31 cellular contexts compared by ENCODE assay signal in genomic region chr10:75502389-75502788, GRCh38.
"Had no signal": no experiment of that assay in that cellular context is flagged by ENCODE, and none has a peak within 500 bp of the region (broad histone marks: within the 10 kb centered on the region; RNA-seq: fewer than 3 reads in every experiment).

No MANE protein-coding gene starts in this region.

- DNase-seq: activated B cell treated with CpG ODN at 0.5 μM for 24 hours; activated CD4-positive, alpha-beta T cell treated with anti-CD3 and anti-CD28 coated beads for 48 hours; activated CD4-positive, alpha-beta T cell treated with anti-CD3 and anti-CD28 coated beads, Interleukin-2, amount 50 U/mL, for 1 hour; activated CD4-positive, alpha-beta T cell treated with anti-CD3 and anti-CD28 coated beads, Interleukin-2, amount 50 U/mL, for 48 hours; activated CD8-positive, alpha-beta memory T cell treated with anti-CD3 and anti-CD28 coated beads for 24 hours; activated CD8-positive, alpha-beta T cell treated with anti-CD3 and anti-CD28 coated beads for 36 hours; activated effector memory CD4-positive, alpha-beta T cell treated with Interleukin-2 at 50 U/mL for 16 hours; activated gamma-delta T cell treated with Interleukin-2 at 50 U/mL for 16 hours; activated naive CD4-positive, alpha-beta T cell treated with anti-CD3 and anti-CD28 coated beads, Interleukin-2, amount 50 U/mL, for 16 hours; activated naive CD4-positive, alpha-beta T cell treated with Interleukin-2 at 50 U/mL for 16 hours; activated T-cell treated with anti-CD3 and anti-CD28 coated beads, Interleukin-2, amount 50 U/mL, for 4 hours; amniotic stem cell; anterior cingulate cortex; brain microvascular endothelial cell; caudate nucleus; cortex of kidney; dermis blood vessel endothelial cell; effector CD4-positive, alpha-beta T cell; effector memory CD8-positive, alpha-beta T cell; foreskin keratinocyte; gastrocnemius medialis; glutamatergic neuron; heart left ventricle; T-helper 17 cell; T1000; WERI-Rb-1 had no signal

- H3K9me3 ChIP-seq: gastrocnemius medialis, heart left ventricle had no signal

- ATAC-seq: activated CD4-positive, CD25-positive, alpha-beta regulatory T cell treated with anti-CD3 and anti-CD28 coated beads, Interleukin-2, amount 50 U/mL, for 24 hours; activated CD8-positive, alpha-beta T cell treated with anti-CD3 and anti-CD28 coated beads for 36 hours; activated T-cell treated with anti-CD3 and anti-CD28 coated beads, Interleukin-2, amount 50 U/mL, for 4 hours; activated T-helper 17 cell treated with anti-CD3 and anti-CD28 coated beads, Interleukin-2, amount 50 U/mL, for 72 hours; effector memory CD8-positive, alpha-beta T cell; esophagus mucosa; foreskin keratinocyte; gastrocnemius medialis; heart left ventricle; T-helper 17 cell had no signal

- H3K9me3 Mint-ChIP-seq: activated B cell treated with CpG ODN at 0.5 μM for 24 hours; activated CD8-positive, alpha-beta T cell treated with anti-CD3 and anti-CD28 coated beads for 36 hours; activated T-cell treated with anti-CD3 and anti-CD28 coated beads, Interleukin-2, amount 50 U/mL, for 4 hours; activated T-helper 17 cell treated with anti-CD3 and anti-CD28 coated beads, Interleukin-2, amount 50 U/mL, for 72 hours; T-helper 2 cell treated with Interferon-gamma antibody and Interleukin-4, amounts not matched to agents 5 μg/mL and 100 μg/mL, for 36 hours had no signal

- H3K27ac Mint-ChIP-seq: activated B cell treated with CpG ODN at 0.5 μM for 24 hours; activated CD8-positive, alpha-beta T cell treated with anti-CD3 and anti-CD28 coated beads for 36 hours; activated naive CD8-positive, alpha-beta T cell; activated T-helper 17 cell treated with anti-CD3 and anti-CD28 coated beads, Interleukin-2, amount 50 U/mL, for 72 hours; effector memory CD8-positive, alpha-beta T cell; T-helper 17 cell; T-helper 2 cell treated with Interferon-gamma antibody and Interleukin-4, amounts not matched to agents 5 μg/mL and 100 μg/mL, for 36 hours had no signal

- H3K4me1 Mint-ChIP-seq: activated B cell treated with CpG ODN at 0.5 μM for 24 hours; activated T-helper 17 cell treated with anti-CD3 and anti-CD28 coated beads, Interleukin-2, amount 50 U/mL, for 72 hours; T-helper 17 cell had no signal

- H3K4me3 ChIP-seq: gastrocnemius medialis, heart left ventricle had no signal

- H3K27ac ChIP-seq: brain microvascular endothelial cell, foreskin keratinocyte, gastrocnemius medialis, heart left ventricle, WERI-Rb-1 had no signal

- H3K4me1 ChIP-seq: foreskin keratinocyte, gastrocnemius medialis had no signal

- H3K4me3 Mint-ChIP-seq: activated B cell treated with CpG ODN at 0.5 μM for 24 hours; activated CD8-positive, alpha-beta T cell treated with anti-CD3 and anti-CD28 coated beads for 36 hours; activated naive CD8-positive, alpha-beta T cell; activated T-cell treated with anti-CD3 and anti-CD28 coated beads, Interleukin-2, amount 50 U/mL, for 4 hours; activated T-helper 17 cell treated with anti-CD3 and anti-CD28 coated beads, Interleukin-2, amount 50 U/mL, for 72 hours; effector memory CD8-positive, alpha-beta T cell; T-helper 17 cell; T-helper 2 cell treated with Interferon-gamma antibody and Interleukin-4, amounts not matched to agents 5 μg/mL and 100 μg/mL, for 36 hours had no signal

- H3K36me3 ChIP-seq: brain microvascular endothelial cell, gastrocnemius medialis, heart left ventricle, WERI-Rb-1 had no signal

- H3K27me3 ChIP-seq: brain microvascular endothelial cell, gastrocnemius medialis, heart left ventricle had no signal

- H3K36me3 Mint-ChIP-seq: activated naive CD8-positive, alpha-beta T cell had no signal
